16 cellular contexts compared by ENCODE assay signal in genomic region chr20:54128175-54128574, GRCh38. TPM values are rescaled to one million over a fixed set of nuclear protein-coding genes. Genes with fewer than 3 reads are reported as not detected.
DNase-seq lines count a peak whose midpoint lies in the region; ATAC-seq, FAIRE-seq and TF ChIP-seq lines count a peak whose summit lies in the region.
"Had no signal": no experiment of that assay in that cellular context is flagged by ENCODE, and none has a peak within 500 bp of the region (broad histone marks: within the 10 kb centered on the region; RNA-seq: fewer than 3 reads in every experiment).

No MANE protein-coding gene starts in this region.

- H3K36me3 ChIP-seq in PC-3 (ENCODE audit: low read depth, low read length) (no peaks in the 10 kb centered on the region), SJCRH30 (no peaks in the 10 kb centered on the region)

- no peak overlapping the region for H3K9ac ChIP-seq in PC-3 (ENCODE audit: low read length)

- peaks cover 41% of the 10 kb centered on the region for H3K4me1 ChIP-seq in PC-3 (ENCODE audit: insufficient read depth, low read length)
- H3K4me1 ChIP-seq in SJCRH30, result peaks cover 12% of the 10 kb centered on the region

- H3K9me3 Mint-ChIP-seq in activated T-cell treated with anti-CD3 and anti-CD28 coated beads, Interleukin-2, amount 50 U/mL, for 4 hours, result peaks cover 8% of the 10 kb centered on the region

- no peak for ATAC-seq in PC-3
- no peak for ATAC-seq in activated T-cell treated with anti-CD3 and anti-CD28 coated beads, Interleukin-2, amount 50 U/mL, for 4 hours

- H3K27me3 ChIP-seq in PC-3 (ENCODE audit: low read length) (no peaks in the 10 kb centered on the region), SJCRH30 (peaks cover under 1% of the 10 kb centered on the region; the same call in 1 of the 2 replicates)

- peaks cover 17% of the 10 kb centered on the region for H3F3A ChIP-seq in PC-3 (ENCODE audit: low read length, unreplicated experiment)

- no peaks in the 10 kb centered on the region for H3K79me2 ChIP-seq in PC-3 (ENCODE audit: low read length)

- POLR2A ChIA-PET in PC-3 (lab: Charles Lee; ENCODE audit: unreplicated experiment), result no interaction called here

- H3K27me3 Mint-ChIP-seq in activated T-cell treated with anti-CD3 and anti-CD28 coated beads, Interleukin-2, amount 50 U/mL, for 4 hours (ENCODE audit: low read depth), result peaks cover 6% of the 10 kb centered on the region

- CTCF ChIA-PET in PC-3 (lab: Charles Lee), result no interaction called here

- peak; percentile 40 for FAIRE-seq in A204.1 (lab: Jason Lieb, UNC)

- H4K20me1 ChIP-seq in PC-3 (ENCODE audit: low read length), result no peaks in the 10 kb centered on the region

- no peaks in the 10 kb centered on the region for H3K36me3 Mint-ChIP-seq in activated T-cell treated with anti-CD3 and anti-CD28 coated beads, Interleukin-2, amount 50 U/mL, for 4 hours (ENCODE audit: insufficient read depth)
- H3K36me3 Mint-ChIP-seq: CD4-positive, CD25-positive, alpha-beta regulatory T cell had no signal

- H3K4me3 ChIP-seq in PC-3 (ENCODE audit: low read length) (no peak overlapping the region), SJCRH30 (no peak overlapping the region)

- H3K9me3 ChIP-seq in PC-3 (ENCODE audit: low read length), result no peaks in the 10 kb centered on the region
- H3K9me3 ChIP-seq in SJCRH30 (replicated peaks), result peaks cover 4% of the 10 kb centered on the region

- H3K4me2 ChIP-seq in PC-3 (ENCODE audit: low read length), result no peak overlapping the region

- no peak overlapping the region for H3K4me3 Mint-ChIP-seq in activated T-cell treated with anti-CD3 and anti-CD28 coated beads, Interleukin-2, amount 50 U/mL, for 4 hours
- H3K4me3 Mint-ChIP-seq: CD4-positive, CD25-positive, alpha-beta regulatory T cell had no signal

- no peaks in the 10 kb centered on the region for H3K9me2 ChIP-seq in PC-3 (replicated peaks; ENCODE audit: low read length)

- intact Hi-C loops in PC-3 (cut with micrococcal nuclease), result no loop called here

- DNase-seq in ELR (ENCODE audit: low read depth), result peak; percentile 69
- DNase-seq in PC-3, result peak; percentile 53
- DNase-seq in epithelial cell of prostate (ENCODE audit: low read depth, low spot score), result no peak
- DNase-seq in activated T-cell treated with anti-CD3 and anti-CD28 coated beads, Interleukin-2, amount 50 U/mL, for 4 hours, result no peak
- DNase-seq in SJCRH30, result no peak
- no peak for DNase-seq in UCSD-AML1 (lab: John Stamatoyannopoulos, UW; ENCODE audit: unreplicated experiment)
- no peak for DNase-seq in NCI-H510A (lab: John Stamatoyannopoulos, UW)
- DNase-seq: CD4-positive, CD25-positive, alpha-beta regulatory T cell; DMS79 treated with DMSO at 0.1 percent for 48 hours; GOT3; NCI-H1436 treated with DMSO at 0.1 percent for 48 hours; NCI-H2081 treated with DMSO at 0.1 percent for 48 hours; NCI-H2227 treated with DMSO at 0.1 percent for 48 hours; NCI-H526 had no signal

- H2AFZ ChIP-seq in PC-3 (ENCODE audit: low read length), result no peak overlapping the region

- H3K27ac ChIP-seq in PC-3 (ENCODE audit: low read length) (no peak overlapping the region), epithelial cell of prostate (peak overlapping the region; percentile 26), SJCRH30 (no peak overlapping the region)

- no peaks in the 10 kb centered on the region for H3K4me1 Mint-ChIP-seq in activated T-cell treated with anti-CD3 and anti-CD28 coated beads, Interleukin-2, amount 50 U/mL, for 4 hours (ENCODE audit: low read depth)
- H3K4me1 Mint-ChIP-seq: CD4-positive, CD25-positive, alpha-beta regulatory T cell had no signal

- no TSS peak for BruUV-seq in PC-3 (replicated peaks; lab: Mats Ljungman, UMichigan)

- TF ChIP-seq CTCF in PC-3 (conservative IDR thresholded peaks at IDR 0.05; ENCODE audit: low read depth, low read length), result no peak

RNA-seq across cellular contexts. Expression of gene CYP24A1, which starts 45.6 kb away (rescaled TPM):
- 0.81 and 1.2 TPM in 2 replicates for total RNA-seq in PC-3 (2014; rRNA removed)
- total RNA-seq in activated T-cell treated with anti-CD3 and anti-CD28 coated beads, Interleukin-2, amount 50 U/mL, for 4 hours, result not detected
- not detected in 2 replicates for total RNA-seq in SJCRH30 (2014; rRNA removed; shearing (Covaris generic))
- total RNA-seq: OCI-LY7 had no signal

RNA-seq across cellular contexts. Expression of gene BCAS1, which starts 57.8 kb away (rescaled TPM):
- total RNA-seq in PC-3 (2014; rRNA removed), result 0.18 and 0.35 TPM in 2 replicates
- under 1 TPM in 1 of 3 donors, not detected in 2; 0.40 TPM for total RNA-seq in activated T-cell treated with anti-CD3 and anti-CD28 coated beads, Interleukin-2, amount 50 U/mL, for 4 hours
- total RNA-seq in SJCRH30 (2014; rRNA removed; shearing (Covaris generic)), result 0.16 and 0.23 TPM in 2 replicates

Comparison
In these comparisons a context has a peak if more than half of its experiments do, and no peak if none do; other contexts are left out.
1. DNase-seq: peak in ELR (single experiment) and PC-3 (single experiment); none in epithelial cell of prostate (single experiment), activated T-cell treated with anti-CD3 and anti-CD28 coated beads, Interleukin-2, amount 50 U/mL, for 4 hours (single experiment), SJCRH30 (0 of 2), UCSD-AML1 (single experiment) and NCI-H510A (single experiment).